Comparison of ENCODE assay signal across 8 cellular contexts in genomic region chr11:35237860-35238715, GRCh38.
DNase-seq lines count a peak whose midpoint lies in the region; ATAC-seq lines count a peak whose summit lies in the region.

No MANE protein-coding gene starts in this region.

- DNase-seq in activated CD4-positive, alpha-beta T cell treated with anti-CD3 and anti-CD28 coated beads for 24 hours (ENCODE audit: low read depth in 2 of 2), result peak; percentile 33 to 53
- DNase-seq in activated CD4-positive, alpha-beta T cell treated with anti-CD3 and anti-CD28 coated beads for 1 hour, result no peak
- DNase-seq in NCI-H1417 treated with DMSO at 0.1 percent for 48 hours (lab: John Stamatoyannopoulos, UW), result peak; percentile 22
- DNase-seq in T-helper 2 cell, result peak in 4 of 5 experiments; percentile 11 to 79 (median 32)
- DNase-seq in ecto neural progenitor cell (ENCODE audit: low spot score), result peak; percentile 71
- DNase-seq in naive thymus-derived CD4-positive, alpha-beta T cell, result peak in 7 of 9 donors; percentile 28 to 69 (median 47)
- DNase-seq in aorta, result no peak
- no peak for DNase-seq in AG08396 (ENCODE audit: low spot score)

- H3K4me1 Mint-ChIP-seq in naive thymus-derived CD4-positive, alpha-beta T cell, result peaks cover 51 to 94% (median 80%) of the 10 kb centered on the region in 7 donors

- POLR2A ChIA-PET in naive thymus-derived CD4-positive, alpha-beta T cell (lab: Charles Lee), result interaction anchor here (0.7 to 2.1 kb wide), 7 partner anchors 8 to 246 kb away, joined by 3 to 12 read pairs (median 3); no protein-coding TSS in a partner anchor

- ATAC-seq in naive thymus-derived CD4-positive, alpha-beta T cell, result peak; percentile 46
- peak; percentile 63 for ATAC-seq in aorta (ENCODE audit: low FRiP score)

- H3K27me3 Mint-ChIP-seq in naive thymus-derived CD4-positive, alpha-beta T cell, result peaks cover 0 to 9% (median 0%) of the 10 kb centered on the region in 5 donors

- no peak overlapping the region for H3K27ac ChIP-seq in naive thymus-derived CD4-positive, alpha-beta T cell (ENCODE audit: low read depth, low read length)
- peak overlapping the region in 1 of 2 donors; percentile 45 for H3K27ac ChIP-seq in aorta (ENCODE audit: low read depth in 1 of 2, low read length in 2 of 2)

- CTCF ChIA-PET in naive thymus-derived CD4-positive, alpha-beta T cell (lab: Charles Lee), result interaction anchor here (0.7 to 1.2 kb wide), 7 partner anchors 9 to 313 kb away, joined by 3 to 8 read pairs (median 3); no protein-coding TSS in a partner anchor

- WGBS in aorta, 2 donors, result 69 to 74% methylated on average over 15 of the region's 15 CpGs

- peaks cover 0 to 7% (median 0%) of the 10 kb centered on the region in 3 experiments for H3K9me3 ChIP-seq in naive thymus-derived CD4-positive, alpha-beta T cell (ENCODE audit: control insufficient read depth in 2 of 3, low read length in 3 of 3)
- peaks cover 2% of the 10 kb centered on the region for H3K9me3 ChIP-seq in aorta (ENCODE audit: control insufficient read depth, low read length)

- peaks cover 5 to 30% (median 16%) of the 10 kb centered on the region in 11 donors for H3K9me3 Mint-ChIP-seq in naive thymus-derived CD4-positive, alpha-beta T cell

- H3K36me3 Mint-ChIP-seq in naive thymus-derived CD4-positive, alpha-beta T cell, result peaks cover 0 to 38% (median 16%) of the 10 kb centered on the region in 5 donors

- peak overlapping the region in 5 of 10 donors; percentile 20 to 74 (median 61) for H3K4me3 Mint-ChIP-seq in naive thymus-derived CD4-positive, alpha-beta T cell

- no peak overlapping the region for H3K4me3 ChIP-seq in naive thymus-derived CD4-positive, alpha-beta T cell (ENCODE audit: low read length)
- no peak overlapping the region for H3K4me3 ChIP-seq in aorta (ENCODE audit: low read length in 2 of 2)

- H3K27me3 ChIP-seq in naive thymus-derived CD4-positive, alpha-beta T cell (ENCODE audit: control insufficient read depth in 2 of 2, insufficient read depth in 2 of 2, low read length in 2 of 2), result no peaks in the 10 kb centered on the region
- no peaks in the 10 kb centered on the region for H3K27me3 ChIP-seq in aorta (ENCODE audit: control insufficient read depth in 1 of 2, insufficient read depth in 2 of 2, low read length in 1 of 2)

- H3K36me3 ChIP-seq in naive thymus-derived CD4-positive, alpha-beta T cell (ENCODE audit: control insufficient read depth in 2 of 3, insufficient read depth in 3 of 3, low read length in 3 of 3), result no peaks in the 10 kb centered on the region
- no peaks in the 10 kb centered on the region for H3K36me3 ChIP-seq in aorta (ENCODE audit: control insufficient read depth in 1 of 2, insufficient read depth in 2 of 2, low read length in 1 of 2)

- intact Hi-C loops in naive thymus-derived CD4-positive, alpha-beta T cell (cut with micrococcal nuclease), result loop anchor here (1.0 to 10.0 kb wide), 12 partner anchors 21 to 312 kb away; partner anchors contain the start of gene CD44 (in 1 of the 2)
- intact Hi-C loops in aorta (cut with DNase I), result no loop called here

- peaks cover 40 to 46% of the 10 kb centered on the region in 2 donors for H3K4me1 ChIP-seq in naive thymus-derived CD4-positive, alpha-beta T cell (ENCODE audit: control insufficient read depth in 2 of 2, insufficient read depth in 2 of 2, low read length in 2 of 2)
- H3K4me1 ChIP-seq in aorta (ENCODE audit: control insufficient read depth in 1 of 2, insufficient read depth in 2 of 2, low read length in 2 of 2), result no peaks in the 10 kb centered on the region

- H3K27ac Mint-ChIP-seq in naive thymus-derived CD4-positive, alpha-beta T cell, result peak overlapping the region; percentile 39 to 90 (median 73)

Comparison
In these comparisons a context has a peak if more than half of its experiments do, and no peak if none do; other contexts are left out.
1. DNase-seq: peak in activated CD4-positive, alpha-beta T cell treated with anti-CD3 and anti-CD28 coated beads for 24 hours (2 of 2), NCI-H1417 treated with DMSO at 0.1 percent for 48 hours (single experiment), T-helper 2 cell (4 of 5), ecto neural progenitor cell (single experiment) and naive thymus-derived CD4-positive, alpha-beta T cell (7 of 9); none in activated CD4-positive, alpha-beta T cell treated with anti-CD3 and anti-CD28 coated beads for 1 hour (single experiment), aorta (0 of 2) and AG08396 (single experiment).
2. intact Hi-C loops: an anchor here in naive thymus-derived CD4-positive, alpha-beta T cell (1.0 to 10.0 kb wide); none called in aorta.